In genomic region chr5:52708463-52708862, GRCh38 we compare ENCODE assay signal across 25 cellular contexts.
A peak's percentile ranks its signal among the peaks of the same experiment; 100 is the strongest.
DNase-seq lines count a peak whose midpoint lies in the region; ATAC-seq, FAIRE-seq and TF ChIP-seq lines count a peak whose summit lies in the region.
"Had no signal": no experiment of that assay in that cellular context is flagged by ENCODE, and none has a peak within 500 bp of the region (broad histone marks: within the 10 kb centered on the region; RNA-seq: fewer than 3 reads in every experiment).

No MANE protein-coding gene starts in this region.

- H3K36me3 ChIP-seq in astrocyte (ENCODE audit: insufficient read depth, low read length) (no peaks in the 10 kb centered on the region), mesenchymal stem cell (ENCODE audit: control insufficient read depth in 1 of 2, insufficient read depth in 2 of 2, low read depth in 1 of 2, low read length in 2 of 2) (no peaks in the 10 kb centered on the region), upper lobe of right lung (no peaks in the 10 kb centered on the region), upper lobe of left lung (no peaks in the 10 kb centered on the region)
- H3K36me3 ChIP-seq: esophagus squamous epithelium, gastroesophageal sphincter had no signal

- H3K4me1 ChIP-seq in astrocyte (ENCODE audit: insufficient read depth, low read length), result peaks cover 14% of the 10 kb centered on the region
- peaks cover 2% of the 10 kb centered on the region for H3K4me1 ChIP-seq in mesenchymal stem cell (ENCODE audit: control insufficient read depth, insufficient read depth, low read depth, low read length)
- peaks cover 13% of the 10 kb centered on the region for H3K4me1 ChIP-seq in upper lobe of right lung
- peaks cover 0 to 25% (median 13%) of the 10 kb centered on the region in 4 donors for H3K4me1 ChIP-seq in upper lobe of left lung

- no peak for ATAC-seq in natural killer cell treated with Interleukin-12 subunit alpha and Interleukin-12 subunit beta and Interleukin-15 and Interleukin-18, amount 100 ng/mL, for 72 hours
- ATAC-seq in natural killer cell, result no peak
- ATAC-seq in upper lobe of right lung, result no peak
- ATAC-seq in upper lobe of left lung (ENCODE audit: low FRiP score in 2 of 2), result no peak
- ATAC-seq: effector memory CD8-positive, alpha-beta T cell; gastroesophageal sphincter; HCT116 had no signal

- H3K23ac ChIP-seq in mesenchymal stem cell (ENCODE audit: low read length in 2 of 2), result no peak overlapping the region

- no peaks in the 10 kb centered on the region for H3K79me2 ChIP-seq in astrocyte (ENCODE audit: insufficient read depth, low read length)

- TF ChIP-seq POLR2A in upper lobe of left lung (IDR thresholded peaks at IDR 0.05), result no peak

- H3K27me3 ChIP-seq in astrocyte (ENCODE audit: insufficient read depth, low read length) (peaks cover 3% of the 10 kb centered on the region), mesenchymal stem cell (ENCODE audit: control insufficient read depth in 1 of 2, insufficient read depth in 1 of 2, low read length in 2 of 2) (no peaks in the 10 kb centered on the region), upper lobe of right lung (no peaks in the 10 kb centered on the region), upper lobe of left lung (no peaks in the 10 kb centered on the region)
- H3K27me3 ChIP-seq: esophagus squamous epithelium, gastroesophageal sphincter had no signal

- no peaks in the 10 kb centered on the region for H4K20me1 ChIP-seq in astrocyte (ENCODE audit: insufficient read depth, low read length)

- no peak overlapping the region for H3K18ac ChIP-seq in mesenchymal stem cell (ENCODE audit: low read depth in 1 of 2, low read length in 2 of 2)

- TF ChIP-seq CTCF in natural killer cell (IDR thresholded peaks at IDR 0.05) (no peak), astrocyte (IDR thresholded peaks at IDR 0.05; ENCODE audit: insufficient read depth, low read depth, low read length) (no peak), upper lobe of right lung (IDR thresholded peaks at IDR 0.05) (no peak), coronary artery (IDR thresholded peaks at IDR 0.05) (no peak), upper lobe of left lung (IDR thresholded peaks at IDR 0.05) (no peak)

- no peak for TF ChIP-seq EP300 in upper lobe of left lung (IDR thresholded peaks at IDR 0.05)

- no peak for DNase-seq in natural killer cell treated with Interleukin-12 subunit alpha and Interleukin-12 subunit beta and Interleukin-15 and Interleukin-18, amount 100 ng/mL, for 72 hours (ENCODE audit: low spot score)
- DNase-seq in natural killer cell (no peak), astrocyte (ENCODE audit: low read depth) (no peak), mesenchymal stem cell (peak; percentile 64), upper lobe of right lung (no peak), NCI-H82 (lab: John Stamatoyannopoulos, UW) (no peak), coronary artery (ENCODE audit: low spot score) (no peak), upper lobe of left lung (no peak)
- DNase-seq: activated CD4-positive, CD25-positive, alpha-beta regulatory T cell treated with anti-CD3 and anti-CD28 coated beads, Interleukin-2, amount 50 U/mL, for 72 hours; activated CD8-positive, alpha-beta T cell treated with anti-CD3 and anti-CD28 coated beads, Interleukin-2, amount 10 ng/mL, durations not matched to agents 7 days and 5 days; activated gamma-delta T cell; activated T-cell treated with anti-CD3 and anti-CD28 coated beads, Interleukin-2, amount 50 U/mL, for 1 hour; effector memory CD8-positive, alpha-beta T cell; esophagus squamous epithelium; islet precursor cell; NCI-H2081; Right ventricle myocardium superior; stimulated activated CD4-positive, alpha-beta T cell treated with anti-CD3 and anti-CD28 coated beads, Interleukin-2, amount 100 ng/mL, for 48 hours; SW 1271 had no signal

- no peak overlapping the region for H2AFZ ChIP-seq in astrocyte (ENCODE audit: low read depth, low read length)
- H2AFZ ChIP-seq in mesenchymal stem cell (ENCODE audit: low read depth, low read length), result no peak overlapping the region

- H3K4me2 ChIP-seq in astrocyte (ENCODE audit: low read length) (peak overlapping the region; percentile 59), mesenchymal stem cell (ENCODE audit: low read length, poor library complexity, severe bottlenecking) (no peak overlapping the region)

- WGBS in mesenchymal stem cell, result no CpG with 5 or more reads among the region's 1 CpG
- 26 to 38% methylated on average over 1 of the region's 1 CpG for WGBS in upper lobe of left lung, 2 donors

- no peak overlapping the region for H3K14ac ChIP-seq in mesenchymal stem cell (ENCODE audit: low read length in 2 of 2)

- intact Hi-C loops in natural killer cell (cut with micrococcal nuclease), result no loop called here
- intact Hi-C loops in upper lobe of right lung (cut with DNase I), result no loop called here

- no peak overlapping the region for H4K8ac ChIP-seq in mesenchymal stem cell (ENCODE audit: low read length)

- H3K36me3 Mint-ChIP-seq in natural killer cell treated with Interleukin-12 subunit alpha and Interleukin-12 subunit beta and Interleukin-15 and Interleukin-18, amount 100 ng/mL, for 72 hours, result no peaks in the 10 kb centered on the region
- H3K36me3 Mint-ChIP-seq in natural killer cell, result no peaks in the 10 kb centered on the region
- H3K36me3 Mint-ChIP-seq in astrocyte (ENCODE audit: low read depth, unreplicated experiment), result no peaks in the 10 kb centered on the region
- H3K36me3 Mint-ChIP-seq: stimulated activated effector memory CD8-positive, alpha-beta T cell treated with anti-CD3 and anti-CD28 coated beads, Interleukin-12 subunit alpha, Interleukin-12 subunit beta, amount 100 ng/mL, for 72 hours had no signal

- no peak overlapping the region for H2BK5ac ChIP-seq in mesenchymal stem cell (ENCODE audit: low read depth, low read length, poor library complexity, severe bottlenecking)

- H3K27ac ChIP-seq in astrocyte (ENCODE audit: low read depth, low read length) (peak overlapping the region; percentile 39), mesenchymal stem cell (ENCODE audit: low read length, poor library complexity, severe bottlenecking) (no peak overlapping the region), upper lobe of right lung (peak overlapping the region; percentile 9), coronary artery (no peak overlapping the region), upper lobe of left lung (no peak overlapping the region)
- H3K27ac ChIP-seq: C4-2B, gastroesophageal sphincter had no signal

- no peak overlapping the region for H2BK12ac ChIP-seq in mesenchymal stem cell (ENCODE audit: low read length in 2 of 2)

- no peaks in the 10 kb centered on the region for H3K9me3 Mint-ChIP-seq in natural killer cell treated with Interleukin-12 subunit alpha and Interleukin-12 subunit beta and Interleukin-15 and Interleukin-18, amount 100 ng/mL, for 72 hours
- H3K9me3 Mint-ChIP-seq in natural killer cell (no peaks in the 10 kb centered on the region), astrocyte (ENCODE audit: unreplicated experiment) (no peaks in the 10 kb centered on the region)
- H3K9me3 Mint-ChIP-seq: effector memory CD8-positive, alpha-beta T cell; stimulated activated effector memory CD8-positive, alpha-beta T cell treated with anti-CD3 and anti-CD28 coated beads, Interleukin-12 subunit alpha, Interleukin-12 subunit beta, amount 100 ng/mL, for 72 hours had no signal

- H3K9ac ChIP-seq in astrocyte (ENCODE audit: low read length) (peak overlapping the region; percentile 15), mesenchymal stem cell (ENCODE audit: low read length) (peak overlapping the region; percentile 19)

- H3K4me1 Mint-ChIP-seq in natural killer cell treated with Interleukin-12 subunit alpha and Interleukin-12 subunit beta and Interleukin-15 and Interleukin-18, amount 100 ng/mL, for 72 hours (ENCODE audit: low read depth in 2 of 2), result peaks cover 32 to 46% of the 10 kb centered on the region in 2 donors
- peaks cover 15 to 36% of the 10 kb centered on the region in 2 donors for H3K4me1 Mint-ChIP-seq in natural killer cell
- peaks cover 44% of the 10 kb centered on the region for H3K4me1 Mint-ChIP-seq in astrocyte (ENCODE audit: low read depth, unreplicated experiment)

- no peaks in the 10 kb centered on the region for H3K27me3 Mint-ChIP-seq in natural killer cell treated with Interleukin-12 subunit alpha and Interleukin-12 subunit beta and Interleukin-15 and Interleukin-18, amount 100 ng/mL, for 72 hours
- peaks cover 0 to 4% of the 10 kb centered on the region in 2 donors for H3K27me3 Mint-ChIP-seq in natural killer cell (ENCODE audit: low read depth in 2 of 2)
- no peaks in the 10 kb centered on the region for H3K27me3 Mint-ChIP-seq in astrocyte (ENCODE audit: low read depth, unreplicated experiment)
- H3K27me3 Mint-ChIP-seq: effector memory CD8-positive, alpha-beta T cell had no signal

- no peak overlapping the region for H3K4ac ChIP-seq in mesenchymal stem cell (ENCODE audit: low read depth in 1 of 2, low read length in 2 of 2)

- H4K91ac ChIP-seq in mesenchymal stem cell (ENCODE audit: low read length), result no peak overlapping the region

- peak overlapping the region; percentile 40 to 74 for H3K27ac Mint-ChIP-seq in natural killer cell treated with Interleukin-12 subunit alpha and Interleukin-12 subunit beta and Interleukin-15 and Interleukin-18, amount 100 ng/mL, for 72 hours
- H3K27ac Mint-ChIP-seq in natural killer cell, result no peak overlapping the region
- H3K27ac Mint-ChIP-seq in astrocyte (ENCODE audit: unreplicated experiment), result peak overlapping the region; percentile 48
- H3K27ac Mint-ChIP-seq: effector memory CD8-positive, alpha-beta T cell had no signal

- H3K9me3 ChIP-seq in astrocyte (ENCODE audit: insufficient read depth, low read depth, low read length) (no peaks in the 10 kb centered on the region), mesenchymal stem cell (ENCODE audit: control insufficient read depth, low read length) (no peaks in the 10 kb centered on the region), upper lobe of right lung (no peaks in the 10 kb centered on the region), upper lobe of left lung (no peaks in the 10 kb centered on the region)
- H3K9me3 ChIP-seq: esophagus squamous epithelium, gastroesophageal sphincter had no signal

- no peak overlapping the region for H3K4me3 ChIP-seq in astrocyte (ENCODE audit: insufficient read depth, low read depth, low read length)
- no peak overlapping the region for H3K4me3 ChIP-seq in mesenchymal stem cell (ENCODE audit: insufficient read depth in 1 of 2, low read depth in 1 of 2, low read length in 2 of 2)
- H3K4me3 ChIP-seq in upper lobe of right lung, result no peak overlapping the region
- H3K4me3 ChIP-seq in coronary artery, result no peak overlapping the region
- no peak overlapping the region for H3K4me3 ChIP-seq in upper lobe of left lung
- H3K4me3 ChIP-seq: esophagus squamous epithelium, gastroesophageal sphincter, lung had no signal

- H2BK120ac ChIP-seq in mesenchymal stem cell (ENCODE audit: low read depth, low read length), result no peak overlapping the region

- no peak overlapping the region for H2BK15ac ChIP-seq in mesenchymal stem cell (ENCODE audit: low read depth, poor library complexity, severe bottlenecking)

- no peak overlapping the region for H2AK5ac ChIP-seq in mesenchymal stem cell (ENCODE audit: low read length, severe bottlenecking)

- peak overlapping the region; percentile 38 for H3K4me3 Mint-ChIP-seq in natural killer cell treated with Interleukin-12 subunit alpha and Interleukin-12 subunit beta and Interleukin-15 and Interleukin-18, amount 100 ng/mL, for 72 hours
- H3K4me3 Mint-ChIP-seq in natural killer cell (no peak overlapping the region), astrocyte (ENCODE audit: unreplicated experiment) (no peak overlapping the region)
- H3K4me3 Mint-ChIP-seq: activated CD8-positive, alpha-beta T cell treated with anti-CD3 and anti-CD28 coated beads, Interleukin-2, amount 10 ng/mL, durations not matched to agents 7 days and 5 days had no signal

- H3K79me1 ChIP-seq in mesenchymal stem cell (replicated peaks; ENCODE audit: low read length, poor library complexity, severe bottlenecking), result no peaks in the 10 kb centered on the region

- FAIRE-seq in astrocyte (lab: Jason Lieb, UNC), result peak; percentile 9
- FAIRE-seq: colon had no signal

Comparison
In these comparisons a context has a peak if more than half of its experiments do, and no peak if none do; other contexts are left out.
1. H3K27ac Mint-ChIP-seq: peak in natural killer cell treated with Interleukin-12 subunit alpha and Interleukin-12 subunit beta and Interleukin-15 and Interleukin-18, amount 100 ng/mL, for 72 hours (2 of 2) and astrocyte (single experiment); none in natural killer cell (0 of 2).
2. H3K27ac ChIP-seq: peak in astrocyte (single experiment) and upper lobe of right lung (single experiment); none in mesenchymal stem cell (single experiment), coronary artery (0 of 2) and upper lobe of left lung (0 of 4).